ENCODE assay signal across 22 cellular contexts in genomic region chr6:31004285-31004684, GRCh38. TPM values are rescaled to one million over a fixed set of nuclear protein-coding genes. Genes with fewer than 3 reads are reported as not detected.
DNase-seq lines count a peak whose midpoint lies in the region; ATAC-seq, FAIRE-seq and TF ChIP-seq lines count a peak whose summit lies in the region.
"Had no signal": no experiment of that assay in that cellular context is flagged by ENCODE, and none has a peak within 500 bp of the region (broad histone marks: within the 10 kb centered on the region; RNA-seq: fewer than 3 reads in every experiment).

No MANE protein-coding gene starts in this region.

- no peaks in the 10 kb centered on the region for H3K27me3 ChIP-seq in H1 (replicated peaks in 1 of 4; ENCODE audit: control insufficient read depth in 3 of 4, extremely low read depth in 1 of 4, insufficient read depth in 3 of 4, low read length in 3 of 4)
- H3K27me3 ChIP-seq: cardiac muscle cell, right lobe of liver, SJSA1, upper lobe of right lung had no signal

- H3K4me3 ChIP-seq in H1 (ENCODE audit: extremely low read depth in 1 of 4, insufficient read depth in 2 of 4, low read depth in 3 of 4, low read length in 4 of 4) = no peak overlapping the region
- H3K4me3 ChIP-seq: cardiac muscle cell, HAP-1, right lobe of liver, SJSA1, upper lobe of right lung had no signal

- DNase-seq in activated naive CD8-positive, alpha-beta T cell treated with anti-CD3 and anti-CD28 coated beads, Interleukin-2, amount 50 U/mL, for 24 hours = no peak
- no peak for DNase-seq in activated naive CD8-positive, alpha-beta T cell treated with anti-CD3 and anti-CD28 coated beads for 36 hours
- DNase-seq in H1 (ENCODE audit: low read depth in 1 of 2, low spot score in 2 of 2) = no peak
- DNase-seq in stimulated activated naive B cell treated with anti-CD40 and anti-IgM and Interleukin-4, amounts not matched to agents 10 μg/mL and 1 μg/mL and 100 μg/mL, for 72 hours = peak; percentile 7
- no peak for DNase-seq in ACHN
- DNase-seq in urothelium cell line (ENCODE audit: low spot score) = no peak
- DNase-seq: activated naive CD4-positive, alpha-beta T cell; effector memory CD8-positive, alpha-beta T cell; GF-D8; mesenchymal stem cell; NCI-H1105 treated with DMSO at 0.1 percent for 48 hours; NCI-H345; nephron progenitor cell; right lobe of liver; upper lobe of right lung had no signal

- no peak overlapping the region for H2BK20ac ChIP-seq in H1 (ENCODE audit: low read length)

- no peak overlapping the region for H3K27ac Mint-ChIP-seq in activated naive CD8-positive, alpha-beta T cell treated with anti-CD3 and anti-CD28 coated beads, Interleukin-2, amount 50 U/mL, for 24 hours
- H3K27ac Mint-ChIP-seq in activated naive CD8-positive, alpha-beta T cell treated with anti-CD3 and anti-CD28 coated beads for 36 hours = no peak overlapping the region
- H3K27ac Mint-ChIP-seq in stimulated activated naive B cell treated with anti-CD40 and anti-IgM and Interleukin-4, amounts not matched to agents 10 μg/mL and 1 μg/mL and 100 μg/mL, for 72 hours = no peak overlapping the region
- H3K27ac Mint-ChIP-seq: effector memory CD8-positive, alpha-beta T cell; nephron progenitor cell had no signal

- CTCF ChIA-PET in H1 (lab: Charles Lee; ENCODE audit: partially characterized antibody) = interaction anchor here (0.8 to 2.6 kb wide), 6 partner anchors 15 to 89 kb away, joined by 3 to 8 read pairs (median 5); partner anchors contain the start of gene MUC21

- H3K4me1 ChIP-seq in H1 (replicated peaks in 1 of 4; ENCODE audit: control insufficient read depth in 3 of 4, insufficient read depth in 4 of 4, low read length in 3 of 4) = no peaks in the 10 kb centered on the region
- H3K4me1 ChIP-seq: HAP-1, right lobe of liver, upper lobe of right lung had no signal

- no peak for TF ChIP-seq CTCF in H1 (IDR thresholded peaks at IDR 0.05; ENCODE audit: control extremely low read depth in 1 of 3, insufficient read depth in 1 of 3, low read depth in 1 of 3, low read length in 3 of 3)

- H4K5ac ChIP-seq in H1 (ENCODE audit: insufficient read length, low read depth, low read length) = no peak overlapping the region

- H3K9me3 Mint-ChIP-seq in activated naive CD8-positive, alpha-beta T cell treated with anti-CD3 and anti-CD28 coated beads, Interleukin-2, amount 50 U/mL, for 24 hours = no peaks in the 10 kb centered on the region
- H3K9me3 Mint-ChIP-seq in activated naive CD8-positive, alpha-beta T cell treated with anti-CD3 and anti-CD28 coated beads for 36 hours = no peaks in the 10 kb centered on the region
- H3K9me3 Mint-ChIP-seq in stimulated activated naive B cell treated with anti-CD40 and anti-IgM and Interleukin-4, amounts not matched to agents 10 μg/mL and 1 μg/mL and 100 μg/mL, for 72 hours = peaks cover 2 to 3% of the 10 kb centered on the region in 2 donors
- H3K9me3 Mint-ChIP-seq: effector memory CD8-positive, alpha-beta T cell had no signal

- H3K23me2 ChIP-seq in H1 (ENCODE audit: low read depth, low read length) = no peaks in the 10 kb centered on the region

- no peak overlapping the region for H3K4me3 Mint-ChIP-seq in activated naive CD8-positive, alpha-beta T cell treated with anti-CD3 and anti-CD28 coated beads, Interleukin-2, amount 50 U/mL, for 24 hours
- no peak overlapping the region for H3K4me3 Mint-ChIP-seq in activated naive CD8-positive, alpha-beta T cell treated with anti-CD3 and anti-CD28 coated beads for 36 hours
- H3K4me3 Mint-ChIP-seq in stimulated activated naive B cell treated with anti-CD40 and anti-IgM and Interleukin-4, amounts not matched to agents 10 μg/mL and 1 μg/mL and 100 μg/mL, for 72 hours = no peak overlapping the region
- H3K4me3 Mint-ChIP-seq: effector memory CD8-positive, alpha-beta T cell; nephron progenitor cell had no signal

- no peak for TF ChIP-seq EP300 in H1 (IDR thresholded peaks at IDR 0.05; ENCODE audit: borderline replicate concordance in 1 of 2, low read depth in 2 of 2, low read length in 2 of 2)

- no peak overlapping the region for H4K8ac ChIP-seq in H1 (ENCODE audit: extremely low read depth, insufficient read depth, low read length)

- no peaks in the 10 kb centered on the region for H3K36me3 ChIP-seq in H1 (ENCODE audit: control insufficient read depth in 2 of 4, insufficient read depth in 4 of 4, low read length in 3 of 4)
- H3K36me3 ChIP-seq: cardiac muscle cell, HAP-1, right lobe of liver, SJSA1, upper lobe of right lung had no signal

- no peak overlapping the region for H3K14ac ChIP-seq in H1 (ENCODE audit: insufficient read length)

- TF ChIP-seq POLR2A in H1 (IDR thresholded peaks at IDR 0.05; ENCODE audit: control extremely low read depth in 1 of 2, low read depth in 2 of 2, low read length in 2 of 2) = no peak

- no peaks in the 10 kb centered on the region for H4K20me1 ChIP-seq in H1 (replicated peaks in 1 of 2; ENCODE audit: control insufficient read depth in 1 of 2, insufficient read depth in 2 of 2, low read length in 2 of 2)

- H3K27ac ChIP-seq in H1 (ENCODE audit: low read depth, low read length) = no peak overlapping the region
- H3K27ac ChIP-seq: cardiac muscle cell, right lobe of liver, SJSA1 had no signal

- no peak overlapping the region for H3K9ac ChIP-seq in H1 (replicated peaks in 1 of 4; ENCODE audit: extremely low read depth in 1 of 4, low read depth in 3 of 4, low read length in 3 of 4)

- no peak overlapping the region for H4K91ac ChIP-seq in H1 (replicated peaks; ENCODE audit: insufficient read length, low read length)

- H2BK5ac ChIP-seq in H1 (ENCODE audit: low read depth, low read length) = no peak overlapping the region

- in situ Hi-C loops in ACHN (cut with HindIII; ENCODE audit: low pct_ligation_motif_present, low pct_unique_long_range_greater_than_20kb, low sequenced_read_pairs) = no loop called here

- no peak overlapping the region for H2BK12ac ChIP-seq in H1 (ENCODE audit: low read depth, low read length)

- no peak overlapping the region for H2BK120ac ChIP-seq in H1 (replicated peaks; ENCODE audit: low read depth, low read length)

- H3K4ac ChIP-seq in H1 (replicated peaks; ENCODE audit: insufficient read length, low read depth, low read length) = no peak overlapping the region

- peaks cover 21% of the 10 kb centered on the region for H3K4me1 Mint-ChIP-seq in activated naive CD8-positive, alpha-beta T cell treated with anti-CD3 and anti-CD28 coated beads, Interleukin-2, amount 50 U/mL, for 24 hours
- H3K4me1 Mint-ChIP-seq in activated naive CD8-positive, alpha-beta T cell treated with anti-CD3 and anti-CD28 coated beads for 36 hours = peaks cover 4% of the 10 kb centered on the region
- H3K4me1 Mint-ChIP-seq in stimulated activated naive B cell treated with anti-CD40 and anti-IgM and Interleukin-4, amounts not matched to agents 10 μg/mL and 1 μg/mL and 100 μg/mL, for 72 hours = peaks cover 0 to 8% of the 10 kb centered on the region in 2 donors

- peaks cover 7% of the 10 kb centered on the region for H3K27me3 Mint-ChIP-seq in activated naive CD8-positive, alpha-beta T cell treated with anti-CD3 and anti-CD28 coated beads, Interleukin-2, amount 50 U/mL, for 24 hours
- H3K27me3 Mint-ChIP-seq in activated naive CD8-positive, alpha-beta T cell treated with anti-CD3 and anti-CD28 coated beads for 36 hours = peaks cover 15% of the 10 kb centered on the region
- H3K27me3 Mint-ChIP-seq in stimulated activated naive B cell treated with anti-CD40 and anti-IgM and Interleukin-4, amounts not matched to agents 10 μg/mL and 1 μg/mL and 100 μg/mL, for 72 hours = peaks cover 30 to 48% of the 10 kb centered on the region in 2 donors

- H3K4me2 ChIP-seq in H1 (ENCODE audit: insufficient read depth in 1 of 2, low read depth in 2 of 2, low read length in 2 of 2) = no peak overlapping the region

- peak; percentile 89 for ATAC-seq in activated naive CD8-positive, alpha-beta T cell treated with anti-CD3 and anti-CD28 coated beads, Interleukin-2, amount 50 U/mL, for 24 hours
- ATAC-seq in HG02610 (IDR thresholded peaks at IDR 0.05; ENCODE audit: unreplicated experiment) (peak; percentile 57), GM19463 (IDR thresholded peaks at IDR 0.05; ENCODE audit: unreplicated experiment) (no peak)
- peak; percentile 87 to 96 for ATAC-seq in stimulated activated naive B cell treated with anti-CD40 and anti-IgM and Interleukin-4, amounts not matched to agents 10 μg/mL and 1 μg/mL and 100 μg/mL, for 72 hours (replicated peaks)
- ATAC-seq: effector memory CD8-positive, alpha-beta T cell; right lobe of liver; upper lobe of right lung had no signal

- H3K23ac ChIP-seq in H1 (ENCODE audit: insufficient read length) = no peak overlapping the region

- no peak overlapping the region for H3K18ac ChIP-seq in H1 (ENCODE audit: extremely low read depth, low read length)

- H2BK15ac ChIP-seq in H1 (ENCODE audit: low read length) = no peak overlapping the region

- WGBS in H1 (ENCODE audit: extremely low coverage in 1 of 2, insufficient coverage in 1 of 2, insufficient read length in 1 of 2, insufficient replicate concordance in 2 of 2, low coverage in 1 of 2, low lambda C conversion rate in 2 of 2, missing lambda C conversion rate in 1 of 2), 2 experiments = 93% methylated on average over 2 of the region's 2 CpGs; no CpG with 5 or more reads in 1 of the 2 experiments

- POLR2A ChIA-PET in H1 (lab: Charles Lee; ENCODE audit: partially characterized antibody) = interaction anchor here (1.3 kb wide), 1 partner anchor 15 kb away, joined by 3 read pairs; no protein-coding TSS in a partner anchor

- FAIRE-seq in H1 (lab: Jason Lieb, UNC) (no peak), urothelium cell line (lab: Jason Lieb, UNC) (no peak)
- FAIRE-seq: D721Med, frontal cortex had no signal

- H3K9me3 ChIP-seq in H1 (ENCODE audit: insufficient read depth in 2 of 2, low read depth in 1 of 2, low read length in 1 of 2) = no peaks in the 10 kb centered on the region
- H3K9me3 ChIP-seq: HAP-1, right lobe of liver, SJSA1, upper lobe of right lung had no signal

- no peaks in the 10 kb centered on the region for H3K36me3 Mint-ChIP-seq in activated naive CD8-positive, alpha-beta T cell treated with anti-CD3 and anti-CD28 coated beads, Interleukin-2, amount 50 U/mL, for 24 hours (ENCODE audit: low read depth)
- no peaks in the 10 kb centered on the region for H3K36me3 Mint-ChIP-seq in activated naive CD8-positive, alpha-beta T cell treated with anti-CD3 and anti-CD28 coated beads for 36 hours
- peaks cover 0 to 3% of the 10 kb centered on the region in 2 donors for H3K36me3 Mint-ChIP-seq in stimulated activated naive B cell treated with anti-CD40 and anti-IgM and Interleukin-4, amounts not matched to agents 10 μg/mL and 1 μg/mL and 100 μg/mL, for 72 hours

- H2AFZ ChIP-seq in H1 (ENCODE audit: low read length) = 0 out of 2 replicates have a peak overlapping the region, but pooled peaks have one; percentile 20

- no peak overlapping the region for H2AK5ac ChIP-seq in H1 (ENCODE audit: low read depth, low read length)

- H3K56ac ChIP-seq in H1 (replicated peaks; ENCODE audit: insufficient read length, low read depth, low read length) = no peak overlapping the region

- no peaks in the 10 kb centered on the region for H3K79me1 ChIP-seq in H1 (ENCODE audit: low read depth, low read length)

- no peak for TF ChIP-seq RAD21 in H1 (IDR thresholded peaks at IDR 0.05 in 1 of 2, conservative IDR thresholded peaks at IDR 0.05 in 1 of 2; ENCODE audit: low read depth in 2 of 2, low read length in 2 of 2)

- H3K79me2 ChIP-seq in H1 (ENCODE audit: control insufficient read depth in 1 of 2, insufficient read depth in 2 of 2, low read length in 2 of 2) = no peaks in the 10 kb centered on the region

RNA-seq across cellular contexts. Expression of gene MUC22, which starts 6.0 kb away (rescaled TPM):
- total RNA-seq in activated naive CD8-positive, alpha-beta T cell treated with anti-CD3 and anti-CD28 coated beads for 36 hours = not detected
- total RNA-seq in H1 (2021; fragmentation: NEBNext Ultra II Directional; extraction: Animal tissue kit (Norgen Biotek cat#: 25700)) = not detected in 2 replicates
- 0.02 TPM in 1 of 2 replicates, not detected in the other for polyA plus RNA-seq in H1 (2011; rRNA removed)
- not detected for polyA plus RNA-seq in H1 (2011; cell fraction: cytosol; rRNA removed)
- 0.03 TPM for polyA plus RNA-seq in H1 (2011; cell fraction: nucleus; rRNA removed)
- polyA plus RNA-seq in H1 (2012, experiment 1 of 2) = not detected in 4 replicates
- not detected for polyA plus RNA-seq in H1 (2012, experiment 2 of 2)
- not detected for polyA plus RNA-seq in H1 (2013, experiment 1 of 2)
- polyA plus RNA-seq in H1 (2013, experiment 2 of 2) = not detected
- polyA minus RNA-seq in H1 (2011; rRNA and poly(A)+ RNA removed) = not detected in 2 replicates
- polyA minus RNA-seq in H1 (2011; cell fraction: cytosol; rRNA and poly(A)+ RNA removed) = not detected
- 0.10 TPM for polyA minus RNA-seq in H1 (2011; cell fraction: nucleus; rRNA and poly(A)+ RNA removed)
- total RNA-seq: cardiac muscle cell, frontal cortex, right lobe of liver, SJSA1, upper lobe of right lung had no signal
- polyA plus RNA-seq: cardiac muscle cell had no signal

RNA-seq across cellular contexts. Expression of gene MUC21, which starts 20.8 kb away (rescaled TPM):
- not detected for total RNA-seq in activated naive CD8-positive, alpha-beta T cell treated with anti-CD3 and anti-CD28 coated beads for 36 hours
- total RNA-seq in H1 (2021; fragmentation: NEBNext Ultra II Directional; extraction: Animal tissue kit (Norgen Biotek cat#: 25700)) = not detected in 2 replicates
- polyA plus RNA-seq in H1 (2011; rRNA removed) = not detected in 2 replicates
- polyA plus RNA-seq in H1 (2011; cell fraction: cytosol; rRNA removed) = 0.04 TPM
- polyA plus RNA-seq in H1 (2011; cell fraction: nucleus; rRNA removed) = 0.06 TPM
- polyA plus RNA-seq in H1 (2012, experiment 1 of 2) = not detected in 4 replicates
- not detected for polyA plus RNA-seq in H1 (2012, experiment 2 of 2)
- not detected for polyA plus RNA-seq in H1 (2013, experiment 1 of 2)
- polyA plus RNA-seq in H1 (2013, experiment 2 of 2) = not detected
- polyA minus RNA-seq in H1 (2011; rRNA and poly(A)+ RNA removed) = not detected in 2 replicates
- polyA minus RNA-seq in H1 (2011; cell fraction: cytosol; rRNA and poly(A)+ RNA removed) = not detected
- polyA minus RNA-seq in H1 (2011; cell fraction: nucleus; rRNA and poly(A)+ RNA removed) = not detected
- total RNA-seq: cardiac muscle cell, frontal cortex, SJSA1 had no signal
- polyA plus RNA-seq: cardiac muscle cell had no signal
